25 cellular contexts compared by ENCODE assay signal in the genomic region with DNA sequence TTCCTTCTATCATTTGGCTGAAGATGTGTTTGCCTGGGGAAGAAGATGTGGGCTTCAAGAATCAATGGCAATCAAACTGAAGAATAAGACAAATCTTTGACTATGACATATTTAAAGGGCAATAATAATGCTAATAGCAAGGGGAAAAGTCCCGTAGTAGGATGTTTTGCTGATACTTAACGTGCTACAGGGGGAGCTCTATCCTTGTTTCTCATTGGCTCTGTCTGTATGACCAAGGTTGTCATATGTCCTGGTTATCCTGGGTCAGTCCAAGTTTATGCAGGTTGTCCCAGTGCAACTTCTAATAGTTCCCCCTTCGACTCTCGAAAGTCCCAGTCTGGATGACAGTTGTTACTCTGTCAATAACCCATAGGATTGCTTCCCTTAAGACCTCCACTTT.
"Had no signal": no experiment of that assay in that cellular context is flagged by ENCODE, and none has a peak within 500 bp of the region (broad histone marks: within the 10 kb centered on the region; RNA-seq: fewer than 3 reads in every experiment).

No MANE protein-coding gene starts in this region.

- H3K27ac ChIP-seq: cardiac muscle cell, neutrophil, ovary, prostate gland, thoracic aorta, vagina had no signal

- H3K9me3 ChIP-seq: neutrophil, ovary, prostate gland, thoracic aorta, vagina had no signal

- H3K27me3 ChIP-seq: cardiac muscle cell, ovary, vagina had no signal

- H3K4me3 Mint-ChIP-seq: activated B cell treated with CpG ODN at 0.5 μM for 24 hours; activated naive CD8-positive, alpha-beta T cell treated with anti-CD3 and anti-CD28 coated beads, Interleukin-2, amount 10 ng/mL, durations not matched to agents 7 days and 5 days; activated T-cell treated with anti-CD3 and anti-CD28 coated beads, Interleukin-2, amount 50 U/mL, for 4 hours; natural killer cell; type B pancreatic cell had no signal

- H3K9me3 Mint-ChIP-seq: activated naive CD8-positive, alpha-beta T cell treated with anti-CD3 and anti-CD28 coated beads, Interleukin-2, amount 10 ng/mL, durations not matched to agents 7 days and 5 days; activated T-helper 2 cell treated with anti-CD3 and anti-CD28 coated beads, Interferon-gamma antibody, Interleukin-2, Interleukin-4, amounts not matched to agents 10 μg/mL and 5 μg/mL and 100 μg/mL, durations not matched to agents 14 hours and 24 hours and 36 hours; natural killer cell had no signal

- H3K4me1 Mint-ChIP-seq: activated B cell treated with CpG ODN at 0.5 μM for 24 hours; activated naive CD8-positive, alpha-beta T cell treated with anti-CD3 and anti-CD28 coated beads, Interleukin-2, amount 10 ng/mL, durations not matched to agents 7 days and 5 days; natural killer cell had no signal

- ATAC-seq: activated T-cell treated with anti-CD3 and anti-CD28 coated beads, Interleukin-2, amount 50 U/mL, for 4 hours; left ventricle myocardium superior; natural killer cell had no signal

- H3K36me3 Mint-ChIP-seq: activated naive CD8-positive, alpha-beta T cell treated with anti-CD3 and anti-CD28 coated beads, Interleukin-2, amount 10 ng/mL, durations not matched to agents 7 days and 5 days; natural killer cell had no signal

- H3K27ac Mint-ChIP-seq: activated B cell treated with CpG ODN at 0.5 μM for 24 hours; activated naive CD8-positive, alpha-beta T cell treated with anti-CD3 and anti-CD28 coated beads, Interleukin-2, amount 10 ng/mL, durations not matched to agents 7 days and 5 days; activated T-helper 2 cell treated with anti-CD3 and anti-CD28 coated beads, Interferon-gamma antibody, Interleukin-2, Interleukin-4, amounts not matched to agents 10 μg/mL and 5 μg/mL and 100 μg/mL, durations not matched to agents 14 hours and 24 hours and 36 hours; natural killer cell; type B pancreatic cell had no signal

- H3K4me1 ChIP-seq: prostate gland, vagina had no signal

- H3K4me3 ChIP-seq: cardiac muscle cell, ovary, prostate gland, thoracic aorta, vagina had no signal

- DNase-seq: activated B cell treated with CpG ODN at 0.5 μM for 24 hours; activated CD4-positive, alpha-beta T cell treated with anti-CD3 and anti-CD28 coated beads for 4 hours; activated CD4-positive, alpha-beta T cell treated with anti-CD3 and anti-CD28 coated beads, Interleukin-2, amount 50 U/mL, for 48 hours; activated CD8-positive, alpha-beta memory T cell treated with anti-CD3 and anti-CD28 coated beads, Interleukin-2, amount 50 U/mL, for 48 hours; activated naive CD4-positive, alpha-beta T cell; activated naive CD8-positive, alpha-beta T cell treated with anti-CD3 and anti-CD28 coated beads, Interleukin-2, amount 10 ng/mL, durations not matched to agents 7 days and 5 days; activated T-cell treated with anti-CD3 and anti-CD28 coated beads, Interleukin-2, amount 50 U/mL, for 4 hours; amniotic stem cell; erythroblast; foreskin melanocyte; hippocampal formation; left ventricle myocardium superior; midbrain; natural killer cell; ovary; stimulated activated CD4-positive, alpha-beta T cell treated with anti-CD3 and anti-CD28 coated beads, Interleukin-4, amount 100 ng/mL, for 24 hours; stimulated activated naive CD4-positive, alpha-beta T cell treated with Interleukin-2 at 50 U/mL for 16 hours; T1000 had no signal

- H3K36me3 ChIP-seq: cardiac muscle cell, neutrophil, ovary, prostate gland, thoracic aorta, vagina had no signal
